8 cellular contexts compared by ENCODE assay signal in the genomic region with DNA sequence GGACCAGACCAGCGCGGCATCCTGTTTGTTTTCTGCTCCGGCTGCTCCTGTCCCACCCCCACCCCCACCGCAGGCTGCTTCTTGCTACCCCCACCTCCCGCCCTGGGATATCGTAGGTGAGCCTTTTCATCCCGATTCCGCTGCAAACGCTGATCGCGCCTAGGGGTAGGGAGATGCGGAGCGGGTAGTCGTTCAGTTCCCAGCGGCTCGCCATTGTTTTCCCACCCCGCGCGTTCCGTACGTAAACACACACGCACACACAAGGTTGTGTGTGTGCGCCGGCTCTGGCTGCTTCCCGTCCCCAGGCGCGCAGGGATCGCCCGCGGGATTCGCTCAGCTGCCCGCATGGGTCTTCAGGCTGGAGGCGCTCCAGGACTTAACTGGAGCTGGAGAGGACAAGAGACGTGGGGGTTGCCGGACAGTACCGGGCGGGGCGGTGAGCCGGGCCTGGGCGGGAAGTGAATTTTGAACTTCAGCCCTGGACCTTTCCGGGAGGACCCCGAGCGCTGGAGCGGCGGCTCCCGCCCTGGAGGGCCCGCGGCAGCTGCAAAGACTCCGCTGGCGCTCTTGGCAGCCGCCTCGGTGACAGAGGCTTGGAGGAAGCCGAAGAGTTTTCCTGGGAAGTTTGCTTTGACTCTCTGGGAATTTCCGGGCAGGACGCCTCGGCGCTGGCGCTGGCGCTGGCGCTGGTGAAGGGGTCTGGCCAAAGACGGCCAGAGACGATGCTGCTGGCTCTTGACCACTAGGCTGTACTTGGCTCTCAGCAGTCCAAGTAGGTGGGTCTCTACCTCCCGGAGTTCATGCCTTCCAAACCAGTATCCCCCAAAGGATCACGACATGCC. TPM values are rescaled to one million over a fixed set of nuclear protein-coding genes. Genes with fewer than 3 reads are reported as not detected.
A peak's percentile ranks its signal among the peaks of the same experiment; 100 is the strongest.
DNase-seq lines count a peak whose midpoint lies in the region; ATAC-seq and TF ChIP-seq lines count a peak whose summit lies in the region.

No MANE protein-coding gene starts in this region.

- H3K9me3 ChIP-seq in SK-N-MC (ENCODE audit: low read depth, low read length) = no peaks in the 10 kb centered on the region
- no peaks in the 10 kb centered on the region for H3K9me3 ChIP-seq in endodermal cell (ENCODE audit: control insufficient read depth, low read length)
- no peaks in the 10 kb centered on the region for H3K9me3 ChIP-seq in testis

- 0% methylated on average over 8 to 63 of the region's 64 CpGs for WGBS in endodermal cell (ENCODE audit: insufficient coverage in 1 of 2, insufficient read length in 1 of 2), 2 experiments
- 0% methylated on average over 3 to 61 of the region's 64 CpGs for WGBS in testis, 2 donors

- intact Hi-C loops in testis (cut with DNase I; ENCODE audit: low total_unique reads) = loop anchor here (10.0 kb wide), 1 partner anchor 50 kb away; no protein-coding TSS in a partner anchor

- peak overlapping the region; percentile 91 for H3K4me3 ChIP-seq in SK-N-MC
- peak overlapping the region; percentile 92 for H3K4me3 ChIP-seq in endodermal cell (ENCODE audit: low read length)
- H3K4me3 ChIP-seq in testis = peak overlapping the region; percentile 67 to 77

- H3K27me3 ChIP-seq in endodermal cell (ENCODE audit: control insufficient read depth, insufficient read depth, low read length, poor library complexity, severe bottlenecking) = no peaks in the 10 kb centered on the region
- H3K27me3 ChIP-seq in testis = no peaks in the 10 kb centered on the region

- no peak for TF ChIP-seq POLR2A in testis (IDR thresholded peaks at IDR 0.05)

- H3K36me3 Mint-ChIP-seq in endodermal cell (ENCODE audit: low read depth) = peaks cover 4% of the 10 kb centered on the region

- H3K27ac ChIP-seq in SK-N-MC = no peak overlapping the region
- H3K27ac ChIP-seq in endodermal cell (ENCODE audit: low read depth, low read length) = peak overlapping the region; percentile 19
- peak overlapping the region; percentile 84 to 87 for H3K27ac ChIP-seq in testis

- DNase-seq in A172 (ENCODE audit: low spot score) = peak; percentile 40
- DNase-seq in G401 (ENCODE audit: low spot score) = peak; percentile 51
- no peak for DNase-seq in SK-N-MC (ENCODE audit: low read depth, low spot score)
- peak; percentile 82 for DNase-seq in endodermal cell
- DNase-seq in medulla oblongata (ENCODE audit: extremely low spot score) = peak; percentile 52
- DNase-seq in testis = peak; percentile 77
- DNase-seq in H4 (ENCODE audit: low spot score) = no peak

- peaks cover 28% of the 10 kb centered on the region for H3K4me1 ChIP-seq in endodermal cell (ENCODE audit: control insufficient read depth, insufficient read depth, low read length)
- H3K4me1 ChIP-seq in testis = peaks cover 28% of the 10 kb centered on the region

- H3K9ac ChIP-seq in SK-N-MC (ENCODE audit: insufficient read length) = peak overlapping the region; percentile 64
- peak overlapping the region; percentile 75 for H3K9ac ChIP-seq in endodermal cell (ENCODE audit: extremely low read depth, low read length, poor library complexity, severe bottlenecking)

- peak overlapping the region; percentile 98 for H3K4me3 Mint-ChIP-seq in endodermal cell

- TF ChIP-seq CTCF in endodermal cell (conservative IDR thresholded peaks at IDR 0.05) = no peak
- TF ChIP-seq CTCF in testis (IDR thresholded peaks at IDR 0.05) = no peak

- in situ Hi-C loops in G401 (cut with HindIII; ENCODE audit: low sequenced_read_pairs) = no loop called here

- H3K27ac Mint-ChIP-seq in endodermal cell = peak overlapping the region; percentile 91

- no peak for ATAC-seq in HG02970 (IDR thresholded peaks at IDR 0.05; ENCODE audit: low FRiP score, unreplicated experiment)

- H3K27me3 Mint-ChIP-seq in endodermal cell (ENCODE audit: insufficient read depth) = peaks cover 4% of the 10 kb centered on the region

- H3K9me3 Mint-ChIP-seq in endodermal cell = no peaks in the 10 kb centered on the region

- H3K4me1 Mint-ChIP-seq in endodermal cell = peaks cover 43% of the 10 kb centered on the region

- no peaks in the 10 kb centered on the region for H3K36me3 ChIP-seq in SK-N-MC (ENCODE audit: insufficient read depth, low read length)
- no peaks in the 10 kb centered on the region for H3K36me3 ChIP-seq in endodermal cell (ENCODE audit: control insufficient read depth, insufficient read depth, low read length)
- H3K36me3 ChIP-seq in testis (ENCODE audit: low read depth, missing control alignments) = no peaks in the 10 kb centered on the region

RNA-seq across cellular contexts. Expression of a gene that starts 1.6 kb away (rescaled TPM):
- 7.0 and 11.2 TPM in 2 replicates for total RNA-seq in A172 (2014; rRNA removed; shearing (Covaris generic))
- 0.06 TPM in 1 of 2 replicates, not detected in the other for total RNA-seq in G401 (2014; rRNA removed; shearing (Covaris generic))
- 10 to 100 TPM; 75.3 to 85.3 TPM for total RNA-seq in endodermal cell
- polyA plus RNA-seq in endodermal cell (2013, experiment 1 of 2) = 70.6 TPM
- 61.4 TPM for polyA plus RNA-seq in endodermal cell (2013, experiment 2 of 2)
- total RNA-seq in testis = 10 to 100 TPM; 29.1 to 33.4 TPM
- polyA plus RNA-seq in testis (ENCODE audit: insufficient read depth, low read depth, low replicate concordance) = 17.8 TPM
- total RNA-seq in H4 (2014; rRNA removed; shearing (Covaris generic)) = 1.4 TPM in 2 replicates

Comparison
In these comparisons a context has a peak if more than half of its experiments do, and no peak if none do; other contexts are left out.
1. DNase-seq: peak in A172 (single experiment), G401 (single experiment), endodermal cell (single experiment), medulla oblongata (single experiment) and testis (single experiment); none in SK-N-MC (single experiment) and H4 (single experiment).
2. Peak in every context shown above with its lines, with median percentiles within 50 percentile points of each other: H3K4me3 ChIP-seq.